ENCODE assay signal across 1 cellular context in the genomic region with DNA sequence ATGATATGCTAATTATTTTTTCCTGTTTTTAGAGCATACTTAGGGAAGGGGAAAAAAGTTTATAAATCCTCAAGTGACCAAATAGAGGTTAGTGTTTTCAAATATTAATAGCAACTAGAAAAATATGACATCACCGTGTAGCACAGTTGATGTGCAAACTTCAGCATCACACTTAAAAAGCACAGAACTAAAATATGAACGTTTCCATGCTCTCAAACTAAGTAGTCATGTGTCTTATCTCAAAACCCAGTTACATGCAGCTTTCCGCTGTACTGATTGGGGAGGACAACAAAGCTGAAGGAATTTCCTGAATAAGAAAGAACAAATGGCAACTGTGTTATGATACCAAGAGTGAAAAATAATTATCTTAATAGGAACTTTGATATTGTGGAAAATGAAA.
TF ChIP-seq lines count a peak whose summit lies in the region.

No MANE protein-coding gene starts in this region.

TF ChIP-seq in HepG2, 621 proteins besides CTCF, POLR2A, EP300 and RAD21:
- TF ChIP-seq ATF7 (IDR thresholded peaks at IDR 0.05) = peak; percentile 52
- no peak for TF ChIP-seq ATF7 (CRISPR knock-in tag; IDR thresholded peaks at IDR 0.05)
- TF ChIP-seq ZNF121 (CRISPR knock-in tag; IDR thresholded peaks at IDR 0.05) = no peak
- TF ChIP-seq POLR2AphosphoS2 (IDR thresholded peaks at IDR 0.05; ENCODE audit: low read depth, low read length) = no peak
